Comparison of ENCODE assay signal across 1 cellular context in the genomic region with DNA sequence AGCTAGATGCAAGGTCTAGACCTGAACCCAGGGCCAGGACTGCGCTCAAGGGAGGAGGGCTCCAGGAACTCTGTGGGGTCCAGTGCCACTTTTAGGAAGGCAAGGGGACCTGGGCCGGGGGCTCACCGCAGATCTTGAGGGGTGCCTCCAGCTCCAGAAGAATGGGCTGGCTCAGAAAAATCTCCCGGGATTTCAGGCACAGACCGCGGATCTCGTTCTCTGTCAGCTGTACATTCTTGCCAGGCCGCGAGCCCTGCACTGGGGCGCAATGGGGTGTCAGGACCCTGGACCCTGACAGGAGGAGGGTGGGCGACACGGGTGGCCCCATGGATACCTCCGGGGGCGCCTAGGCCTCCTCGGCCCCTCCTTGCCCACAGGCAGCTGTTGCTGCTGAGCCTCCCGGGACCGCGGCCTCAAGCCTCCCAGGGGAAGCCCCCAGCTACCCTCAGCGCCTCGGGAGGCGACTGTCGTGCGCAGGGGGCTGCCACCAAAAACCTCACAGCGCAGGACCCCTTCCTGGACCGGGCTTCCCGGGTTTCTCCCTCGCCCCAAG.
TF ChIP-seq lines count a peak whose summit lies in the region.

No MANE protein-coding gene starts in this region.

TF ChIP-seq in neural cell, 6 proteins besides CTCF, POLR2A, EP300 and RAD21 (continued from another document):
- no peak for TF ChIP-seq REST (IDR thresholded peaks at IDR 0.05; ENCODE audit: borderline replicate concordance)
- TF ChIP-seq SMC3 (conservative IDR thresholded peaks at IDR 0.05; ENCODE audit: poor library complexity), result no peak
- TF ChIP-seq MXI1 (conservative IDR thresholded peaks at IDR 0.05; ENCODE audit: poor library complexity, severe bottlenecking), result no peak
- no peak for TF ChIP-seq EZH2 (IDR thresholded peaks at IDR 0.05; ENCODE audit: borderline replicate concordance, insufficient read depth, low read length, poor library complexity, severe bottlenecking)
- no peak for TF ChIP-seq POLR2AphosphoS5 (IDR thresholded peaks at IDR 0.05)
TF ChIP-seq in neural cell: peak in this region for 0.
